Comparison of ENCODE assay signal across 8 cellular contexts in the genomic region with DNA sequence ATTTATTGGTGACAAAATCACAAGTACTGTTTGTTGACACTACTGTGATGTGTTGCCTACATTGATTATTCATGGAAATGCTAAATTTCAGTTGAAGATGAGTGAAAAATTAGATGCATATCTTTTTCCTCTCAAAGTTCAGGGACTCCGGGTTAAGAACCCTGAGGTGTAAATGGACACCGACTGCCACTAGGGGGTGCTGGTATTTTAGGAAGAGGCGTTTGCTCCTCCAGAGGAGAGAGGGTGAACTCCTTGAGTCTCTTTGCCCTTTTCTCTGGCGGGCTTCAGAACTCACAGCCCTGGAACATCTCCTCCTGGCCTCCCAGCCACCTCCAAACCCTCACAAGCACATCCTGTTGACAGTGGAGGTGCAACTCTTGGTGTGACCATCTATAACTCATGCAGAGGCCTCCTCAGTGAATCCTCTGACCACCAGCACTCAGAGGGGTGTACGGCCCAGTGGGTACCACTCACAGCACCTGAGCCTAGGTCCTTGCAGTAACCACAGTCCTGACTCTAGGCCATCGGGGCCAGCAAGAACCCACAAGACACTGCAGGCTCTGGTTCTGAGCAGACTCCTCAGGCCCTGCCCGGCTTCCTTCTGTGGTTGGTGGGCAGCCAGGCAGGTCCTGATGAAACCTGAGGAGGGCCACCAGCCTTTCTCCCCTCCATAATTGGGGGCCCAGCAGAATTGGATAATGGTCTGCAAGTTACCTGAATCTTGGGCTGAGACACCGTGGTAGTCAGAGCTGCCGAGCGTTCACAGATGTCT. TPM values are rescaled to one million over a fixed set of nuclear protein-coding genes. Genes with fewer than 3 reads are reported as not detected.
A peak's percentile ranks its signal among the peaks of the same experiment; 100 is the strongest.
DNase-seq lines count a peak whose midpoint lies in the region; ATAC-seq and TF ChIP-seq lines count a peak whose summit lies in the region.

No MANE protein-coding gene starts in this region.

- H2AK5ac ChIP-seq in H9 (ENCODE audit: insufficient read length, low read length), result no peak overlapping the region

- no peaks in the 10 kb centered on the region for H3K36me3 ChIP-seq in BE2C
- H3K36me3 ChIP-seq in SJCRH30, result no peaks in the 10 kb centered on the region
- H3K36me3 ChIP-seq in aorta (ENCODE audit: control insufficient read depth in 1 of 2, insufficient read depth in 2 of 2, low read length in 1 of 2), result no peaks in the 10 kb centered on the region

- intact Hi-C loops in aorta (cut with DNase I), result loop anchor here (5.0 kb wide), 2 partner anchors 301 to 531 kb away; no protein-coding TSS in a partner anchor

- no peak overlapping the region for H2BK15ac ChIP-seq in H9 (ENCODE audit: low read depth, low read length)

- H2BK120ac ChIP-seq in H9 (ENCODE audit: low read depth, low read length, poor library complexity, severe bottlenecking), result no peak overlapping the region

- peaks cover 17 to 20% of the 10 kb centered on the region in 2 experiments for H3K4me1 Mint-ChIP-seq in H9
- peaks cover 8% of the 10 kb centered on the region for H3K4me1 Mint-ChIP-seq in glutamatergic neuron (ENCODE audit: low read depth, unreplicated experiment)

- no CpG with 5 or more reads among the region's 10 CpGs for WGBS in H9 (ENCODE audit: extremely low coverage, insufficient read length, low lambda C conversion rate)
- 54 to 58% methylated on average over 10 of the region's 10 CpGs for WGBS in aorta, 2 donors

- H2BK12ac ChIP-seq in H9 (ENCODE audit: insufficient read length, low read depth, low read length), result no peak overlapping the region

- H4K20me1 ChIP-seq in H9 (ENCODE audit: control insufficient read depth, insufficient read depth, insufficient read length), result no peaks in the 10 kb centered on the region

- H3K4me3 Mint-ChIP-seq in H9, result no peak overlapping the region
- no peak overlapping the region for H3K4me3 Mint-ChIP-seq in glutamatergic neuron (ENCODE audit: unreplicated experiment)

- H3K79me2 ChIP-seq in H9 (ENCODE audit: insufficient read depth, low read length), result no peaks in the 10 kb centered on the region

- H3K79me1 ChIP-seq in H9 (ENCODE audit: insufficient read depth, low read depth, low read length, poor library complexity, severe bottlenecking), result no peaks in the 10 kb centered on the region

- ATAC-seq in aorta (ENCODE audit: low FRiP score), result peak; percentile 74

- H3K27ac ChIP-seq in H9 (ENCODE audit: insufficient read length, low read depth, low read length) (no peak overlapping the region), SJCRH30 (no peak overlapping the region), aorta (ENCODE audit: low read depth in 1 of 2, low read length in 2 of 2) (no peak overlapping the region)

- no peak overlapping the region for H2BK5ac ChIP-seq in H9 (ENCODE audit: insufficient read length, low read length)

- H2BK20ac ChIP-seq in H9 (ENCODE audit: low read depth, low read length, poor library complexity, severe bottlenecking), result no peak overlapping the region

- H3K27me3 Mint-ChIP-seq in H9 (ENCODE audit: low read depth) (peaks cover 14% of the 10 kb centered on the region), glutamatergic neuron (ENCODE audit: unreplicated experiment) (no peaks in the 10 kb centered on the region)

- H4K8ac ChIP-seq in H9 (replicated peaks; ENCODE audit: insufficient read length, low read depth, low read length), result no peak overlapping the region

- no peak overlapping the region for H3T11ph ChIP-seq in H9 (ENCODE audit: low read length)

- no peaks in the 10 kb centered on the region for H3K23me2 ChIP-seq in H9 (ENCODE audit: insufficient read length, low read depth, low read length, poor library complexity, severe bottlenecking)

- H3K27me3 ChIP-seq in BE2C, result no peaks in the 10 kb centered on the region
- no peaks in the 10 kb centered on the region for H3K27me3 ChIP-seq in H9 (ENCODE audit: insufficient read depth, low read length)
- H3K27me3 ChIP-seq in SJCRH30, result no peaks in the 10 kb centered on the region
- no peaks in the 10 kb centered on the region for H3K27me3 ChIP-seq in aorta (ENCODE audit: control insufficient read depth in 1 of 2, insufficient read depth in 2 of 2, low read length in 1 of 2)

- H3K36me3 Mint-ChIP-seq in H9 (ENCODE audit: insufficient read depth in 1 of 3, low read depth in 3 of 3), result no peaks in the 10 kb centered on the region
- H3K36me3 Mint-ChIP-seq in glutamatergic neuron (ENCODE audit: unreplicated experiment), result no peaks in the 10 kb centered on the region

- H3K9ac ChIP-seq in H9 (ENCODE audit: extremely low read depth, insufficient read length, low read length), result no peak overlapping the region

- no peak overlapping the region for H3K18ac ChIP-seq in H9 (ENCODE audit: insufficient read length, low read depth, low read length)

- H3K27ac Mint-ChIP-seq in H9 (no peak overlapping the region), glutamatergic neuron (ENCODE audit: unreplicated experiment) (no peak overlapping the region)

- H3K9me3 ChIP-seq in BE2C, result no peaks in the 10 kb centered on the region
- no peaks in the 10 kb centered on the region for H3K9me3 ChIP-seq in H9 (ENCODE audit: control insufficient read depth, low read depth, low read length)
- no peaks in the 10 kb centered on the region for H3K9me3 ChIP-seq in SJCRH30 (replicated peaks)
- H3K9me3 ChIP-seq in aorta (ENCODE audit: control insufficient read depth, low read length), result no peaks in the 10 kb centered on the region

- DNase-seq in BE2C, result peak; percentile 21
- peak; percentile 84 for DNase-seq in H9
- DNase-seq in SJCRH30, result peak; percentile 61 to 77
- DNase-seq in activated gamma-delta T cell treated with anti-CD3 and anti-CD28 coated beads, Interleukin-2, amount 50 U/mL, for 16 hours (ENCODE audit: low read depth), result peak; percentile 51
- peak; percentile 77 for DNase-seq in glutamatergic neuron
- DNase-seq in pulmonary artery endothelial cell (ENCODE audit: low read depth, low spot score), result peak; percentile 19
- peak; percentile 80 to 85 for DNase-seq in aorta
- DNase-seq in GM19240 (ENCODE audit: insufficient read length, low spot score), result no peak

- no peak overlapping the region for H2AFZ ChIP-seq in H9 (ENCODE audit: low read length)

- H3K56ac ChIP-seq in H9 (ENCODE audit: insufficient read length, low read depth, low read length), result no peak overlapping the region

- H3K4me1 ChIP-seq in BE2C (no peaks in the 10 kb centered on the region), H9 (ENCODE audit: insufficient read depth, low read length) (no peaks in the 10 kb centered on the region), SJCRH30 (peaks cover 24% of the 10 kb centered on the region), aorta (ENCODE audit: control insufficient read depth in 1 of 2, insufficient read depth in 2 of 2, low read length in 2 of 2) (no peaks in the 10 kb centered on the region)

- H3K23ac ChIP-seq in H9 (ENCODE audit: insufficient read length, low read depth, low read length), result no peak overlapping the region

- H3K4me2 ChIP-seq in H9 (ENCODE audit: insufficient read depth, insufficient read length, low read length), result no peak overlapping the region

- H3K9me3 Mint-ChIP-seq in H9 (peaks cover 6% of the 10 kb centered on the region in 2 experiments; a peak in 4 of 5 replicates), glutamatergic neuron (ENCODE audit: unreplicated experiment) (no peaks in the 10 kb centered on the region)

- peak; percentile 48 for TF ChIP-seq CTCF in BE2C (IDR thresholded peaks at IDR 0.05; ENCODE audit: low read depth, low read length)
- peak; percentile 90 for TF ChIP-seq CTCF in H9 (conservative IDR thresholded peaks at IDR 0.05)
- TF ChIP-seq CTCF in glutamatergic neuron (IDR thresholded peaks at IDR 0.05; ENCODE audit: partially characterized antibody, unreplicated experiment), result peak; percentile 90

- no peak overlapping the region for H4K5ac ChIP-seq in H9 (ENCODE audit: insufficient read length, low read depth, low read length)

- H3K4me3 ChIP-seq in BE2C (ENCODE audit: low read depth, low read length) (no peak overlapping the region), SJCRH30 (no peak overlapping the region), aorta (ENCODE audit: low read length in 2 of 2) (no peak overlapping the region)

- H4K91ac ChIP-seq in H9 (ENCODE audit: insufficient read length, low read depth, low read length), result no peak overlapping the region

- no peak overlapping the region for H3K14ac ChIP-seq in H9 (ENCODE audit: insufficient read depth, low read length)

- H3K4ac ChIP-seq in H9 (ENCODE audit: low read depth, low read length), result no peak overlapping the region

RNA-seq across cellular contexts. Expression of a gene that starts 26.2 kb away (rescaled TPM):
- polyA plus RNA-seq in BE2C (2012; ENCODE audit: insufficient read depth, insufficient read length, low read depth), result not detected
- 1.4 and 1.7 TPM in 2 replicates for total RNA-seq in H9 (2021)
- not detected in 2 replicates for total RNA-seq in SJCRH30 (2014; rRNA removed; shearing (Covaris generic))
- not detected for total RNA-seq in glutamatergic neuron (ENCODE audit: unreplicated experiment)
- total RNA-seq in pulmonary artery endothelial cell, result not detected in 2 replicates
- 10 to 100 TPM; 18.4 to 18.5 TPM for total RNA-seq in aorta
- polyA plus RNA-seq in aorta, result 1 to 10 TPM; 1.4 to 8.4 TPM

RNA-seq across cellular contexts. Expression of a gene that starts 29.6 kb away (rescaled TPM):
- polyA plus RNA-seq in BE2C (2012; ENCODE audit: insufficient read depth, insufficient read length, low read depth), result not detected
- total RNA-seq in H9 (2021) (1.2 and 1.3 TPM in 2 replicates), glutamatergic neuron (ENCODE audit: unreplicated experiment) (0.76 TPM), pulmonary artery endothelial cell (under 0.01 and 0.20 TPM in 2 replicates), aorta (10 to 100 TPM; 56.5 to 90.4 TPM)
- 10.4 TPM in 2 replicates for total RNA-seq in SJCRH30 (2014; rRNA removed; shearing (Covaris generic))
- 10 to 100 TPM in 1 of 2 donors, 1 to 10 TPM in 1; 6.6 to 17.7 TPM for polyA plus RNA-seq in aorta
